In the genomic region with DNA sequence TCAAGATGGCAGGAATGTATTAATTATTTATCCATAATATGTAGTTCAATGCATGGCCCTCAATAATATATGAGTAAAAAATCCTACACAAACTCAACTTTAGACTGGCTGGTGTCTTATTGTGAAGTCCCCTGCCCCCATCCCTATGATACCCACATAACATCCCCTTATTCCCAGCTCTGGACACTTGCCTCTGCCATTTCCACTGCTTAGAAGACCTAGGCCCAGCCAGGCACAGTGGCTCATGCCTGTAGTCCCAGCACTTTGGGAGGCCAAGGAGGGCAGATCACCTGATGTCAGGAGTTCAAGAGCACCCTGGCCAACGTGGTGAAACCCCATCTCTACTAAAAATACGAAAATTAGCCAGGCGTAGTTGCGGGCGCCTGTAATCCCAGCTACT, we compare ENCODE assay signal across 8 cellular contexts.
"Had no signal": no experiment of that assay in that cellular context is flagged by ENCODE, and none has a peak within 500 bp of the region (broad histone marks: within the 10 kb centered on the region; RNA-seq: fewer than 3 reads in every experiment).

No MANE protein-coding gene starts in this region.

- ATAC-seq: GM12878 had no signal

- FAIRE-seq: G401.6, GM12878, GM12891, GM12892, GM18507, GM19239 had no signal

- DNase-seq: GDM1, GF-D8 had no signal

- H3K4me3 ChIP-seq: GM12878 had no signal
